ENCODE assay signal across 15 cellular contexts in the genomic region with DNA sequence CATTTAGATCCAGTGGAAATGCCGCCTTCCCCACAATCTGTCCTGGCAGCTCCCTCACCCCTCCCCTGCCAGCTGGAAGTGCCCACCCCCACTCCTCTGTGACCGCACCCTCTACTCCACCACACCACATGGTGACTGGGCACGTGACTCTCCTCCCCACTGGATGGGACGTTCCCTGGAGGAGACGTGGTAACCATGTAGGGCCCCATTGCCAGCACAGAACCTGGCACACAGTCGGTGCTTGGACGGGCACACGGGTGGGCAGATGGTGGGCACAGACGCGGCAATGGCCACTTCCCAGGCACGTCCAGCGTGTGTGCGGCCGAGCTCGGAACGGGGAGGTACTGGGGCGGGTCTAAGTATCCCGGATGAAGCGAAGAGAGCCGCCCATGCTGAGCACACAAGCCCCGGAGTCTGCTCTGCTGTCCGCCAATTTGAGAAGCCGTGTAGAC.
DNase-seq lines count a peak whose midpoint lies in the region; ATAC-seq lines count a peak whose summit lies in the region.
"Had no signal": no experiment of that assay in that cellular context is flagged by ENCODE, and none has a peak within 500 bp of the region (broad histone marks: within the 10 kb centered on the region; RNA-seq: fewer than 3 reads in every experiment).

No MANE protein-coding gene starts in this region.

- no peak for ATAC-seq in Right ventricle myocardium superior (ENCODE audit: poor library complexity)
- peak in 3 of 4 experiments; percentile 9 to 20 (median 19) for ATAC-seq in T-cell (replicated peaks in 1 of 4)
- ATAC-seq in stimulated activated naive CD8-positive, alpha-beta T cell treated with anti-CD3 and anti-CD28 coated beads, Interleukin-15, amount 100 ng/mL, for 72 hours, result peak; percentile 39
- no peak for ATAC-seq in HG02571 (IDR thresholded peaks at IDR 0.05; ENCODE audit: unreplicated experiment)

- peaks cover 13% of the 10 kb centered on the region for H3K36me3 Mint-ChIP-seq in T-cell
- H3K36me3 Mint-ChIP-seq in dendritic cell treated with granulocyte-macrophage colony-stimulating factor and Interleukin-4, amounts not matched to agents 40 ng/mL and 50 ng/mL, for 4 days (ENCODE audit: low read depth), result peaks cover 47% of the 10 kb centered on the region

- POLR2A ChIA-PET in T-cell (lab: Charles Lee), result interaction anchor here in 1 of 2 donors (1.0 to 1.2 kb wide), 2 partner anchors 47 to 54 kb away, joined by 3 to 7 read pairs; no protein-coding TSS in a partner anchor

- CTCF ChIA-PET in T-cell (lab: Charles Lee), result interaction anchor here in 1 of 2 donors (0.6 kb wide), 2 partner anchors 173 to 667 kb away, joined by 3 to 4 read pairs; no protein-coding TSS in a partner anchor

- no peaks in the 10 kb centered on the region for H3K27me3 Mint-ChIP-seq in T-cell
- H3K27me3 Mint-ChIP-seq in dendritic cell treated with granulocyte-macrophage colony-stimulating factor and Interleukin-4, amounts not matched to agents 40 ng/mL and 50 ng/mL, for 4 days, result no peaks in the 10 kb centered on the region
- no peaks in the 10 kb centered on the region for H3K27me3 Mint-ChIP-seq in stimulated activated naive CD8-positive, alpha-beta T cell treated with anti-CD3 and anti-CD28 coated beads, Interleukin-15, amount 100 ng/mL, for 72 hours

- peaks cover 28 to 49% (median 36%) of the 10 kb centered on the region in 3 donors for H3K4me1 Mint-ChIP-seq in T-cell
- H3K4me1 Mint-ChIP-seq in dendritic cell treated with granulocyte-macrophage colony-stimulating factor and Interleukin-4, amounts not matched to agents 40 ng/mL and 50 ng/mL, for 4 days (ENCODE audit: low read depth), result peaks cover 12% of the 10 kb centered on the region
- peaks cover 29% of the 10 kb centered on the region for H3K4me1 Mint-ChIP-seq in stimulated activated naive CD8-positive, alpha-beta T cell treated with anti-CD3 and anti-CD28 coated beads, Interleukin-15, amount 100 ng/mL, for 72 hours

- H3K27ac Mint-ChIP-seq in T-cell, result peak overlapping the region; percentile 85 to 86
- H3K27ac Mint-ChIP-seq in dendritic cell treated with granulocyte-macrophage colony-stimulating factor and Interleukin-4, amounts not matched to agents 40 ng/mL and 50 ng/mL, for 4 days, result peak overlapping the region; percentile 74
- peak overlapping the region; percentile 31 to 91 for H3K27ac Mint-ChIP-seq in stimulated activated naive CD8-positive, alpha-beta T cell treated with anti-CD3 and anti-CD28 coated beads, Interleukin-15, amount 100 ng/mL, for 72 hours

- peak; percentile 18 for DNase-seq in Right ventricle myocardium superior
- DNase-seq in cardiac septum (ENCODE audit: low spot score), result no peak
- DNase-seq in T-cell, result peak in 1 of 34 experiments; percentile 13
- no peak for DNase-seq in stimulated activated naive CD8-positive, alpha-beta T cell treated with anti-CD3 and anti-CD28 coated beads, Interleukin-15, amount 100 ng/mL, for 72 hours
- no peak for DNase-seq in iPS-NIHi7 (ENCODE audit: extremely low spot score)
- DNase-seq in effector CD8-positive, alpha-beta T cell (lab: John Stamatoyannopoulos, UW), result no peak
- DNase-seq: colonic mucosa, foreskin melanocyte, GF-D8, MM.1S, NCI-H1694 treated with DMSO at 0.1 percent for 48 hours, SHP77 treated with DMSO at 0.1 percent for 48 hours, testis had no signal

- peak overlapping the region in 1 of 3 donors; percentile 80 for H3K4me3 Mint-ChIP-seq in T-cell
- no peak overlapping the region for H3K4me3 Mint-ChIP-seq in dendritic cell treated with granulocyte-macrophage colony-stimulating factor and Interleukin-4, amounts not matched to agents 40 ng/mL and 50 ng/mL, for 4 days
- H3K4me3 Mint-ChIP-seq in stimulated activated naive CD8-positive, alpha-beta T cell treated with anti-CD3 and anti-CD28 coated beads, Interleukin-15, amount 100 ng/mL, for 72 hours, result peak overlapping the region; percentile 51 to 58

- intact Hi-C loops in Right ventricle myocardium superior (cut with DNase I), result no loop called here
- intact Hi-C loops in cardiac septum (cut with DNase I), result no loop called here
- intact Hi-C loops in dendritic cell treated with granulocyte-macrophage colony-stimulating factor and Interleukin-4, amounts not matched to agents 40 ng/mL and 50 ng/mL, for 4 days (cut with micrococcal nuclease), result no loop called here

- H3K9me3 Mint-ChIP-seq in T-cell, result no peaks in the 10 kb centered on the region
- H3K9me3 Mint-ChIP-seq in dendritic cell treated with granulocyte-macrophage colony-stimulating factor and Interleukin-4, amounts not matched to agents 40 ng/mL and 50 ng/mL, for 4 days, result no peaks in the 10 kb centered on the region
- H3K9me3 Mint-ChIP-seq in stimulated activated naive CD8-positive, alpha-beta T cell treated with anti-CD3 and anti-CD28 coated beads, Interleukin-15, amount 100 ng/mL, for 72 hours, result no peaks in the 10 kb centered on the region

Comparison
In these comparisons a context has a peak if more than half of its experiments do, and no peak if none do; other contexts are left out.
1. ATAC-seq: peak in T-cell (3 of 4) and stimulated activated naive CD8-positive, alpha-beta T cell treated with anti-CD3 and anti-CD28 coated beads, Interleukin-15, amount 100 ng/mL, for 72 hours (single experiment); none in Right ventricle myocardium superior (single experiment) and HG02571 (single experiment).
2. Peak in every context shown above with its lines, with median percentiles within 50 percentile points of each other: H3K27ac Mint-ChIP-seq.